ENCODE assay signal across 14 cellular contexts in the genomic region with DNA sequence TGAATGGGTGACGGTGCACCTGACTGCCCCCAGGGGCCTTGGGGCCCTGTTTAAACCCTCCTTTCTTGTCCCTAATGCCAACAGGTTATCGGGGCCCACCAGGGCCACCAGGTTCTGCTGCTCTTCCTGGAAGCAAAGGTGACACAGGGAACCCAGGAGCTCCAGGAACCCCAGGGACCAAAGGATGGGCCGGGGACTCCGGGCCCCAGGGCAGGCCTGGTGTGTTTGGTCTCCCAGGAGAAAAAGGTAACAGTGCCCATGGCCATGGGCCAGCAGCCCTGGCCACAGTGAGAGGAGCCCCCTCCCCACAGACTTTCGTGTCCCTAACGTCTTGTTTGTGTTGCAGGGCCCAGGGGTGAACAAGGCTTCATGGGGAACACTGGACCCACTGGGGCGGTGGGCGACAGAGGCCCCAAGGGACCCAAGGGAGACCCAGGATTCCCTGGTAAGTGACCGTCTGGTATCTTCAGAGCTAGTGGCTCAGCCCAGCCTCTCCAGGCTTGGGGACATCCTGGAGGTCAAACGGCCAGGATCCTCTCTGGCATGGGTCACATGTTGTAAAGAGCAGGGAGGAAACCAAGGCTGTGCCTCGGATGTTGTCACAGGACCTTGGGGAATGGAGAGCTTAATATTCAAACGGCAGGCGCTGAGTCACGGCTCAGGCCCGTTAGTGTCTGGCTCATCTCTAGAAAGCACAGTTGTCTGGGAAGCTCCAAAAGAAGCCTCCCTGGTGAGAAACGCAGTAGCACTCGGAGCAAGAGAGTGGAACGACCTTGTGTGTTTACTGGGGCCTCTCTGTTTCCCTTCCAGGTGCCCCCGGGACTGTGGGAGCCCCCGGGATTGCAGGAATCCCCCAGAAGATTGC. TPM values are rescaled to one million over a fixed set of nuclear protein-coding genes. Genes with fewer than 3 reads are reported as not detected.
DNase-seq lines count a peak whose midpoint lies in the region; ATAC-seq and TF ChIP-seq lines count a peak whose summit lies in the region.
"Had no signal": no experiment of that assay in that cellular context is flagged by ENCODE, and none has a peak within 500 bp of the region (broad histone marks: within the 10 kb centered on the region; RNA-seq: fewer than 3 reads in every experiment).

No MANE protein-coding gene starts in this region.

- POLR2A ChIA-PET in naive thymus-derived CD4-positive, alpha-beta T cell (lab: Charles Lee): no interaction called here

- DNase-seq in AG10803 (ENCODE audit: low read depth) (peak; percentile 36), brain microvascular endothelial cell (peak; percentile 90), HK-2 (ENCODE audit: unreplicated experiment) (no peak), MM.1S (no peak), NCI-H2171 treated with DMSO at 0.1 percent for 48 hours (lab: John Stamatoyannopoulos, UW) (no peak), type B pancreatic cell (ENCODE audit: extremely low spot score, unreplicated experiment) (no peak)
- DNase-seq in naive thymus-derived CD4-positive, alpha-beta T cell: no peak
- DNase-seq: activated naive CD4-positive, alpha-beta T cell treated with anti-CD3 and anti-CD28 coated beads, Interleukin-2, amount 50 U/mL, for 16 hours; C1 segment of cervical spinal cord; NCI-H2029 treated with DMSO at 0.1 percent for 48 hours had no signal

- no peak overlapping the region for H3K4me2 ChIP-seq in MM.1S (ENCODE audit: low read depth, low read length)

- peaks cover 0 to 20% (median 4%) of the 10 kb centered on the region in 11 donors for H3K9me3 Mint-ChIP-seq in naive thymus-derived CD4-positive, alpha-beta T cell
- H3K9me3 Mint-ChIP-seq in type B pancreatic cell: peaks cover 7% of the 10 kb centered on the region
- H3K9me3 Mint-ChIP-seq: central memory CD8-positive, alpha-beta T cell had no signal

- no peaks in the 10 kb centered on the region for H3K79me2 ChIP-seq in MM.1S (ENCODE audit: low read length)
- H3K79me2 ChIP-seq: parathyroid adenoma had no signal

- H3K27me3 Mint-ChIP-seq in naive thymus-derived CD4-positive, alpha-beta T cell: peaks cover 0 to 19% (median 4%) of the 10 kb centered on the region in 5 donors
- H3K27me3 Mint-ChIP-seq in type B pancreatic cell: no peaks in the 10 kb centered on the region

- intact Hi-C loops in naive thymus-derived CD4-positive, alpha-beta T cell (cut with micrococcal nuclease): no loop called here

- TF ChIP-seq CTCF in AG10803 (conservative IDR thresholded peaks at IDR 0.05; ENCODE audit: low read length): no peak
- no peak for TF ChIP-seq CTCF in brain microvascular endothelial cell (IDR thresholded peaks at IDR 0.05; ENCODE audit: low read depth, low read length, missing control alignments)
- TF ChIP-seq CTCF in MM.1S (IDR thresholded peaks at IDR 0.05; ENCODE audit: low read length): no peak
- TF ChIP-seq CTCF in type B pancreatic cell (conservative IDR thresholded peaks at IDR 0.05): no peak

- ATAC-seq in HG03095 (IDR thresholded peaks at IDR 0.05; ENCODE audit: unreplicated experiment): peak; percentile 54
- ATAC-seq in naive thymus-derived CD4-positive, alpha-beta T cell: peak; percentile 41
- ATAC-seq: esophagus mucosa had no signal

- CTCF ChIA-PET in naive thymus-derived CD4-positive, alpha-beta T cell (lab: Charles Lee): no interaction called here

- peaks cover 0 to 1% (median 0%) of the 10 kb centered on the region in 7 donors for H3K4me1 Mint-ChIP-seq in naive thymus-derived CD4-positive, alpha-beta T cell
- peaks cover 6% of the 10 kb centered on the region for H3K4me1 Mint-ChIP-seq in type B pancreatic cell (ENCODE audit: unreplicated experiment)
- H3K4me1 Mint-ChIP-seq: central memory CD8-positive, alpha-beta T cell had no signal

- no peak overlapping the region for H2AFZ ChIP-seq in MM.1S (ENCODE audit: low read length)
- H2AFZ ChIP-seq: parathyroid adenoma had no signal

- no peaks in the 10 kb centered on the region for H3K9me2 ChIP-seq in MM.1S (replicated peaks; ENCODE audit: insufficient read depth, low read length)

- no peaks in the 10 kb centered on the region for H4K20me1 ChIP-seq in MM.1S (ENCODE audit: insufficient read depth, low read length)

- H3K4me3 ChIP-seq in AG10803 (ENCODE audit: low read length): no peak overlapping the region
- no peak overlapping the region for H3K4me3 ChIP-seq in brain microvascular endothelial cell (ENCODE audit: low read depth, low read length)
- H3K4me3 ChIP-seq in naive thymus-derived CD4-positive, alpha-beta T cell (ENCODE audit: low read length): no peak overlapping the region
- no peak overlapping the region for H3K4me3 ChIP-seq in MM.1S (ENCODE audit: low read length)

- no peak overlapping the region for H3K9ac ChIP-seq in MM.1S (ENCODE audit: low read length)
- H3K9ac ChIP-seq: parathyroid adenoma had no signal

- peak overlapping the region; percentile 52 for H3K27ac ChIP-seq in brain microvascular endothelial cell
- H3K27ac ChIP-seq in naive thymus-derived CD4-positive, alpha-beta T cell (ENCODE audit: low read depth, low read length): no peak overlapping the region
- H3K27ac ChIP-seq in MM.1S (ENCODE audit: low read length): no peak overlapping the region
- H3K27ac ChIP-seq: parathyroid adenoma had no signal

- peaks cover 0 to 5% (median 0%) of the 10 kb centered on the region in 5 donors for H3K36me3 Mint-ChIP-seq in naive thymus-derived CD4-positive, alpha-beta T cell
- H3K36me3 Mint-ChIP-seq in type B pancreatic cell: peaks cover 30% of the 10 kb centered on the region

- no peak overlapping the region for H3K4me3 Mint-ChIP-seq in naive thymus-derived CD4-positive, alpha-beta T cell
- no peak overlapping the region for H3K4me3 Mint-ChIP-seq in type B pancreatic cell
- H3K4me3 Mint-ChIP-seq: central memory CD8-positive, alpha-beta T cell had no signal

- H3K36me3 ChIP-seq in brain microvascular endothelial cell (replicated peaks): peaks cover 94% of the 10 kb centered on the region
- no peaks in the 10 kb centered on the region for H3K36me3 ChIP-seq in naive thymus-derived CD4-positive, alpha-beta T cell (ENCODE audit: control insufficient read depth in 2 of 3, insufficient read depth in 3 of 3, low read length in 3 of 3)
- no peaks in the 10 kb centered on the region for H3K36me3 ChIP-seq in MM.1S (replicated peaks; ENCODE audit: insufficient read depth, low read length)

- no peaks in the 10 kb centered on the region for H3K27me3 ChIP-seq in brain microvascular endothelial cell (replicated peaks)
- no peaks in the 10 kb centered on the region for H3K27me3 ChIP-seq in naive thymus-derived CD4-positive, alpha-beta T cell (ENCODE audit: control insufficient read depth in 2 of 2, insufficient read depth in 2 of 2, low read length in 2 of 2)
- no peaks in the 10 kb centered on the region for H3K27me3 ChIP-seq in MM.1S (replicated peaks; ENCODE audit: insufficient read depth, low read length)

- H3F3A ChIP-seq in MM.1S (ENCODE audit: insufficient read depth, low read length): no peaks in the 10 kb centered on the region

- in situ Hi-C loops in brain microvascular endothelial cell (cut with HindIII; ENCODE audit: low pct_ligation_motif_present, low sequenced_read_pairs): no loop called here

- no peak overlapping the region for H3K27ac Mint-ChIP-seq in naive thymus-derived CD4-positive, alpha-beta T cell
- H3K27ac Mint-ChIP-seq in type B pancreatic cell: no peak overlapping the region

- no peaks in the 10 kb centered on the region for H3K9me3 ChIP-seq in naive thymus-derived CD4-positive, alpha-beta T cell (ENCODE audit: control insufficient read depth in 2 of 3, low read length in 3 of 3)
- H3K9me3 ChIP-seq in MM.1S (replicated peaks; ENCODE audit: insufficient read depth, low read length): no peaks in the 10 kb centered on the region

- no peaks in the 10 kb centered on the region for H3K4me1 ChIP-seq in naive thymus-derived CD4-positive, alpha-beta T cell (ENCODE audit: control insufficient read depth in 2 of 2, insufficient read depth in 2 of 2, low read length in 2 of 2)
- no peaks in the 10 kb centered on the region for H3K4me1 ChIP-seq in MM.1S (ENCODE audit: low read length)

RNA-seq across cellular contexts. Expression of a gene that starts 58.3 kb away (rescaled TPM):
- 10 to 100 TPM in 1 of 5 experiments, 1 to 10 TPM in 4; 2.0 to 13.6 (median 4.0) TPM for total RNA-seq in naive thymus-derived CD4-positive, alpha-beta T cell
- polyA plus RNA-seq in naive thymus-derived CD4-positive, alpha-beta T cell: 1 to 10 TPM; 1.3 to 6.7 TPM
- total RNA-seq in type B pancreatic cell (ENCODE audit: low replicate concordance): 6.4 and 9.1 TPM in 2 replicates

Comparison
In these comparisons a context has a peak if more than half of its experiments do, and no peak if none do; other contexts are left out.
1. DNase-seq: peak in AG10803 (single experiment) and brain microvascular endothelial cell (single experiment); none in naive thymus-derived CD4-positive, alpha-beta T cell (0 of 9), HK-2 (single experiment), MM.1S (single experiment), NCI-H2171 treated with DMSO at 0.1 percent for 48 hours (single experiment) and type B pancreatic cell (single experiment).